In genomic region chr5:142225141-142225540, GRCh38 we compare ENCODE assay signal across 1 cellular context.
TF ChIP-seq lines count a peak whose summit lies in the region.

No MANE protein-coding gene starts in this region.

TF ChIP-seq in WTC11, 78 proteins besides CTCF, POLR2A, EP300 and RAD21 (continued from another document):
- peak; percentile 91 for TF ChIP-seq ZNF121 (CRISPR knock-in tag; IDR thresholded peaks at IDR 0.05)
- no peak for TF ChIP-seq TEAD1 (CRISPR knock-in tag; IDR thresholded peaks at IDR 0.05)
- TF ChIP-seq ARID4B (CRISPR knock-in tag; IDR thresholded peaks at IDR 0.05; ENCODE audit: borderline replicate concordance) = no peak
- TF ChIP-seq HMGXB4 (CRISPR knock-in tag; IDR thresholded peaks at IDR 0.05) = no peak
